Comparison of ENCODE assay signal across 9 cellular contexts in genomic region chr5:157463621-157464407, GRCh38. TPM values are rescaled to one million over a fixed set of nuclear protein-coding genes. Genes with fewer than 3 reads are reported as not detected.
A peak's percentile ranks its signal among the peaks of the same experiment; 100 is the strongest.
DNase-seq lines count a peak whose midpoint lies in the region; ATAC-seq and TF ChIP-seq lines count a peak whose summit lies in the region.
"Had no signal": no experiment of that assay in that cellular context is flagged by ENCODE, and none has a peak within 500 bp of the region (broad histone marks: within the 10 kb centered on the region; RNA-seq: fewer than 3 reads in every experiment).

No MANE protein-coding gene starts in this region.

- H3K4ac ChIP-seq in mesendoderm (ENCODE audit: low read depth, low read length): no peak overlapping the region

- peaks cover 10% of the 10 kb centered on the region for H3K4me1 ChIP-seq in mesendoderm (ENCODE audit: control insufficient read depth, low read depth, low read length)

- no peak overlapping the region for H4K5ac ChIP-seq in mesendoderm (ENCODE audit: low read length)

- H3K36me3 ChIP-seq in mesendoderm (ENCODE audit: control insufficient read depth, insufficient read depth, low read length): no peaks in the 10 kb centered on the region

- in situ Hi-C loops in ACHN (cut with HindIII; ENCODE audit: low pct_ligation_motif_present, low pct_unique_long_range_greater_than_20kb, low sequenced_read_pairs): no loop called here

- no peak overlapping the region for H2BK120ac ChIP-seq in mesendoderm (ENCODE audit: low read depth, low read length)

- no peaks in the 10 kb centered on the region for H3K79me1 ChIP-seq in mesendoderm (ENCODE audit: low read length)

- H3K27ac ChIP-seq in mesendoderm (ENCODE audit: low read depth, low read length): peak overlapping the region; percentile 15

- H3K56ac ChIP-seq in mesendoderm (ENCODE audit: low read length): peak overlapping the region; percentile 30

- H2BK5ac ChIP-seq in mesendoderm (ENCODE audit: low read length): no peak overlapping the region

- WGBS in mesendoderm (ENCODE audit: extremely low coverage, insufficient coverage, low lambda C conversion rate): no CpG with 5 or more reads among the region's 7 CpGs

- peak overlapping the region; percentile 14 for H3K9ac ChIP-seq in mesendoderm (ENCODE audit: low read length)

- no peak overlapping the region for H3K4me2 ChIP-seq in mesendoderm (ENCODE audit: low read length)

- CTCF ChIA-PET in activated CD4-positive, alpha-beta memory T cell treated with anti-CD3 and anti-CD28 coated beads, Interleukin-2, amount 10 ng/mL, durations not matched to agents 7 days and 5 days (lab: Charles Lee): interaction anchor here (1.1 to 3.2 kb wide), 5 partner anchors 8 to 279 kb away, joined by 3 to 18 read pairs (median 7); no protein-coding TSS in a partner anchor

- peaks cover 24% of the 10 kb centered on the region for H3K27me3 Mint-ChIP-seq in activated CD4-positive, alpha-beta memory T cell treated with anti-CD3 and anti-CD28 coated beads, Interleukin-2, amount 10 ng/mL, durations not matched to agents 7 days and 5 days

- H4K8ac ChIP-seq in mesendoderm (ENCODE audit: low read depth, low read length): no peak overlapping the region

- DNase-seq in ACHN (peak; percentile 36), mesendoderm (no peak), UCSD-AML1 (lab: John Stamatoyannopoulos, UW; ENCODE audit: unreplicated experiment) (no peak)
- no peak for DNase-seq in activated CD4-positive, alpha-beta memory T cell treated with anti-CD3 and anti-CD28 coated beads, Interleukin-2, amount 10 ng/mL, durations not matched to agents 7 days and 5 days

- ATAC-seq in GM19372 (IDR thresholded peaks at IDR 0.05; ENCODE audit: low read depth, unreplicated experiment): peak; percentile 2
- ATAC-seq in HG03378 (IDR thresholded peaks at IDR 0.05; ENCODE audit: unreplicated experiment): no peak
- ATAC-seq in HG03159 (IDR thresholded peaks at IDR 0.05; ENCODE audit: unreplicated experiment): no peak
- ATAC-seq in GM18505 (IDR thresholded peaks at IDR 0.05; ENCODE audit: unreplicated experiment): no peak
- ATAC-seq: HepG2 had no signal

- peaks cover 43% of the 10 kb centered on the region for H3K4me1 Mint-ChIP-seq in activated CD4-positive, alpha-beta memory T cell treated with anti-CD3 and anti-CD28 coated beads, Interleukin-2, amount 10 ng/mL, durations not matched to agents 7 days and 5 days

- no peak overlapping the region for H3K18ac ChIP-seq in mesendoderm (ENCODE audit: low read length)

- H3K23ac ChIP-seq in mesendoderm (ENCODE audit: low read length): no peak overlapping the region

- no peak for TF ChIP-seq POLR2A in GM18505 (IDR thresholded peaks at IDR 0.05; ENCODE audit: borderline replicate concordance, extremely low read depth, insufficient read depth, insufficient read length)

- no peaks in the 10 kb centered on the region for H3K79me2 ChIP-seq in mesendoderm (ENCODE audit: control insufficient read depth, insufficient read depth, low read length)

- H3K9me3 Mint-ChIP-seq in activated CD4-positive, alpha-beta memory T cell treated with anti-CD3 and anti-CD28 coated beads, Interleukin-2, amount 10 ng/mL, durations not matched to agents 7 days and 5 days: no peaks in the 10 kb centered on the region

- peaks cover 8% of the 10 kb centered on the region for H3K36me3 Mint-ChIP-seq in activated CD4-positive, alpha-beta memory T cell treated with anti-CD3 and anti-CD28 coated beads, Interleukin-2, amount 10 ng/mL, durations not matched to agents 7 days and 5 days (ENCODE audit: low read depth)

- no peak overlapping the region for H2AK5ac ChIP-seq in mesendoderm (ENCODE audit: low read length)

- no peak overlapping the region for H2BK15ac ChIP-seq in mesendoderm (replicated peaks; ENCODE audit: low read depth)

- peaks cover 2% of the 10 kb centered on the region for H3K27me3 ChIP-seq in mesendoderm (ENCODE audit: insufficient read depth, low read length, poor library complexity)

- POLR2A ChIA-PET in activated CD4-positive, alpha-beta memory T cell treated with anti-CD3 and anti-CD28 coated beads, Interleukin-2, amount 10 ng/mL, durations not matched to agents 7 days and 5 days (lab: Charles Lee): interaction anchor here (0.6 to 1.4 kb wide), 4 partner anchors 15 to 112 kb away, joined by 3 read pairs; no protein-coding TSS in a partner anchor

- H3K27ac Mint-ChIP-seq in activated CD4-positive, alpha-beta memory T cell treated with anti-CD3 and anti-CD28 coated beads, Interleukin-2, amount 10 ng/mL, durations not matched to agents 7 days and 5 days: peak overlapping the region; percentile 57

- H3K4me3 Mint-ChIP-seq in activated CD4-positive, alpha-beta memory T cell treated with anti-CD3 and anti-CD28 coated beads, Interleukin-2, amount 10 ng/mL, durations not matched to agents 7 days and 5 days: no peak overlapping the region

- no peak overlapping the region for H3K4me3 ChIP-seq in mesendoderm (ENCODE audit: low read length)

RNA-seq across cellular contexts. Expression of gene NIPAL4, which starts 3.8 kb away (rescaled TPM):
- total RNA-seq in activated CD4-positive, alpha-beta memory T cell treated with anti-CD3 and anti-CD28 coated beads, Interleukin-2, amount 10 ng/mL, durations not matched to agents 7 days and 5 days: under 1 TPM; 0.05 to 0.10 TPM
- 0.77 TPM for polyA plus RNA-seq in mesendoderm (2013, experiment 1 of 2)
- 0.84 TPM for polyA plus RNA-seq in mesendoderm (2013, experiment 2 of 2)
- total RNA-seq: HepG2 had no signal
- polyA plus RNA-seq: HepG2 had no signal
